ENCODE assay signal across 1 cellular context in the genomic region with DNA sequence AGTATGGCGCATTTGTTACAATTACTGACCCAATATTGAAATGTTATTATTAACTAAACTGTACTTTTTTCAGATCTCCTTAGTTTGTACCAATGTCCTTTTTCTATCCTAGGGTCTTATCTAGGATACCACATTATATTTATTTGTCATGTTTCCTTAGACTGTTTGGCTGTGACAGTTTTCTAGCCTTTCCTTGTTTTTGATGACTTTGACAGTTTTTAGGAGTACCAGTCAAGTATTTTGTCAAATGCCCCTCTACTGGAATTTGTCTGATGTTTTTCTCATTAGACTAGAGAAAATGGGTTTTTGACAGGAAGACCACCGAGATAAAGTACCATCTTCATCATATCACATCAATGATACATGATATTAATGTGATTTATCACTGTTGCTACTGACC.
TF ChIP-seq lines count a peak whose summit lies in the region.

No MANE protein-coding gene starts in this region.

TF ChIP-seq in HepG2, 621 proteins besides CTCF, POLR2A, EP300 and RAD21:
- no peak for TF ChIP-seq ZNF414 (CRISPR knock-in tag; IDR thresholded peaks at IDR 0.05)
- TF ChIP-seq ZNF589 (CRISPR knock-in tag; conservative IDR thresholded peaks at IDR 0.05): no peak
- TF ChIP-seq HOXA9 (CRISPR knock-in tag; IDR thresholded peaks at IDR 0.05; ENCODE audit: borderline replicate concordance): no peak
- peak; percentile 29 to 34; a peak in 1 of 4 replicates for TF ChIP-seq MAFK (conservative IDR thresholded peaks at IDR 0.05 in 1 of 2, IDR thresholded peaks at IDR 0.05 in 1 of 2; ENCODE audit: low read length in 2 of 2)
